ENCODE assay signal across 19 cellular contexts in genomic region chr13:27905650-27906049, GRCh38. TPM values are rescaled to one million over a fixed set of nuclear protein-coding genes. Genes with fewer than 3 reads are reported as not detected.
A peak's percentile ranks its signal among the peaks of the same experiment; 100 is the strongest.
DNase-seq lines count a peak whose midpoint lies in the region; ATAC-seq, FAIRE-seq and TF ChIP-seq lines count a peak whose summit lies in the region.
"Had no signal": no experiment of that assay in that cellular context is flagged by ENCODE, and none has a peak within 500 bp of the region (broad histone marks: within the 10 kb centered on the region; RNA-seq: fewer than 3 reads in every experiment).

No MANE protein-coding gene starts in this region.

- no peak overlapping the region for H3K4me3 Mint-ChIP-seq in activated CD4-positive, alpha-beta T cell treated with anti-CD3 and anti-CD28 coated beads, Interleukin-2, amount 10 ng/mL, durations not matched to agents 7 days and 5 days
- H3K4me3 Mint-ChIP-seq: CD4-positive, CD25-positive, alpha-beta regulatory T cell; CD8-positive, alpha-beta memory T cell had no signal

- no peak for TF ChIP-seq POLR2A in body of pancreas (IDR thresholded peaks at IDR 0.05)

- FAIRE-seq in small intestine (lab: Jason Lieb, UNC) = no peak
- FAIRE-seq: D721Med had no signal

- H3K27me3 ChIP-seq in body of pancreas (no peaks in the 10 kb centered on the region), small intestine (ENCODE audit: control insufficient read depth in 2 of 2, insufficient read depth in 2 of 2, low read length in 2 of 2) (peaks cover 0 to 6% of the 10 kb centered on the region in 2 donors)

- CTCF ChIA-PET in activated CD4-positive, alpha-beta T cell treated with anti-CD3 and anti-CD28 coated beads, Interleukin-2, amount 10 ng/mL, durations not matched to agents 7 days and 5 days (lab: Charles Lee) = no interaction called here

- H3K27ac ChIP-seq in body of pancreas (peak overlapping the region in 3 of 4 donors; percentile 65 to 81 (median 79)), small intestine (ENCODE audit: low read depth in 1 of 2, low read length in 1 of 2) (no peak overlapping the region)

- no peak overlapping the region for H3K27ac Mint-ChIP-seq in activated CD4-positive, alpha-beta T cell treated with anti-CD3 and anti-CD28 coated beads, Interleukin-2, amount 10 ng/mL, durations not matched to agents 7 days and 5 days
- H3K27ac Mint-ChIP-seq: CD4-positive, CD25-positive, alpha-beta regulatory T cell; CD8-positive, alpha-beta memory T cell had no signal

- H3K4me3 ChIP-seq in LNCaP clone FGC (ENCODE audit: low read depth, low read length) = no peak overlapping the region
- H3K4me3 ChIP-seq in body of pancreas = no peak overlapping the region
- H3K4me3 ChIP-seq in small intestine (ENCODE audit: low read depth in 1 of 2, low read length in 2 of 2) = no peak overlapping the region

- POLR2A ChIA-PET in activated CD4-positive, alpha-beta T cell treated with anti-CD3 and anti-CD28 coated beads, Interleukin-2, amount 10 ng/mL, durations not matched to agents 7 days and 5 days (lab: Charles Lee) = no interaction called here

- peaks cover 45% of the 10 kb centered on the region for H3K4me1 ChIP-seq in body of pancreas
- H3K4me1 ChIP-seq in small intestine (ENCODE audit: control insufficient read depth in 2 of 2, insufficient read depth in 1 of 2, low read depth in 1 of 2, low read length in 1 of 2) = peaks cover 0 to 10% of the 10 kb centered on the region in 2 donors
- H3K4me1 ChIP-seq: BE2C had no signal

- intact Hi-C loops in body of pancreas (cut with DNase I) (no loop called here), left colon (cut with DNase I, micrococcal nuclease) (no loop called here)

- ATAC-seq in body of pancreas (peak; percentile 78), left colon (peak; percentile 68), GM18868 (IDR thresholded peaks at IDR 0.05; ENCODE audit: unreplicated experiment) (no peak)
- ATAC-seq: HCT116 had no signal

- H3K36me3 ChIP-seq in body of pancreas (replicated peaks in 1 of 2; ENCODE audit: insufficient read depth in 1 of 2, low read depth in 2 of 2) = no peaks in the 10 kb centered on the region
- H3K36me3 ChIP-seq in small intestine (ENCODE audit: control insufficient read depth in 2 of 2, insufficient read depth in 2 of 2, low read length in 2 of 2) = no peaks in the 10 kb centered on the region
- H3K36me3 ChIP-seq: BE2C had no signal

- DNase-seq in LNCaP clone FGC (ENCODE audit: low read depth) = peak; percentile 22
- peak in 3 of 4 donors; percentile 33 to 58 (median 52) for DNase-seq in body of pancreas
- no peak for DNase-seq in left colon
- DNase-seq in small intestine = peak; percentile 75
- no peak for DNase-seq in activated CD4-positive, alpha-beta T cell treated with anti-CD3 and anti-CD28 coated beads, Interleukin-2, amount 10 ng/mL, durations not matched to agents 7 days and 5 days
- DNase-seq in D341Med (ENCODE audit: low spot score) = no peak
- DNase-seq: BE2C; C1 segment of cervical spinal cord; CD4-positive, CD25-positive, alpha-beta regulatory T cell; CD8-positive, alpha-beta memory T cell; COR-L47; DMS79 treated with DMSO at 0.1 percent for 48 hours; GF-D8; GOT3; H7 had no signal

- peaks cover 45% of the 10 kb centered on the region for H3K27me3 Mint-ChIP-seq in activated CD4-positive, alpha-beta T cell treated with anti-CD3 and anti-CD28 coated beads, Interleukin-2, amount 10 ng/mL, durations not matched to agents 7 days and 5 days

- H3K9me3 Mint-ChIP-seq in activated CD4-positive, alpha-beta T cell treated with anti-CD3 and anti-CD28 coated beads, Interleukin-2, amount 10 ng/mL, durations not matched to agents 7 days and 5 days = no peaks in the 10 kb centered on the region
- H3K9me3 Mint-ChIP-seq: CD8-positive, alpha-beta memory T cell had no signal

- 65 to 73% methylated on average over 2 of the region's 2 CpGs for WGBS in body of pancreas, 2 donors
- 15 to 57% (median 37%) methylated on average over 2 of the region's 2 CpGs for WGBS in small intestine, 3 donors

- no peaks in the 10 kb centered on the region for H3K4me1 Mint-ChIP-seq in activated CD4-positive, alpha-beta T cell treated with anti-CD3 and anti-CD28 coated beads, Interleukin-2, amount 10 ng/mL, durations not matched to agents 7 days and 5 days
- H3K4me1 Mint-ChIP-seq: CD4-positive, CD25-positive, alpha-beta regulatory T cell; CD8-positive, alpha-beta memory T cell had no signal

- no peaks in the 10 kb centered on the region for H3K36me3 Mint-ChIP-seq in activated CD4-positive, alpha-beta T cell treated with anti-CD3 and anti-CD28 coated beads, Interleukin-2, amount 10 ng/mL, durations not matched to agents 7 days and 5 days (ENCODE audit: low read depth)
- H3K36me3 Mint-ChIP-seq: CD4-positive, CD25-positive, alpha-beta regulatory T cell; CD8-positive, alpha-beta memory T cell had no signal

- H3K9me3 ChIP-seq in body of pancreas = no peaks in the 10 kb centered on the region
- no peaks in the 10 kb centered on the region for H3K9me3 ChIP-seq in small intestine (ENCODE audit: control insufficient read depth, low read depth)
- H3K9me3 ChIP-seq: BE2C had no signal

- TF ChIP-seq CTCF in LNCaP clone FGC (IDR thresholded peaks at IDR 0.05; ENCODE audit: control insufficient read depth, extremely low read depth, insufficient read depth) = no peak
- TF ChIP-seq CTCF in body of pancreas (IDR thresholded peaks at IDR 0.05) = no peak

RNA-seq across cellular contexts. Expression of gene PDX1, which starts 14.2 kb away (rescaled TPM):
- 10 to 100 TPM in 1 of 2 donors, 1 to 10 TPM in 1; 6.5 to 25.1 TPM for total RNA-seq in body of pancreas
- total RNA-seq in left colon = under 1 TPM; 0.67 to 0.76 TPM
- 10 to 100 TPM; 18.8 to 47.6 (median 43.8) TPM for polyA plus RNA-seq in small intestine
- not detected for total RNA-seq in activated CD4-positive, alpha-beta T cell treated with anti-CD3 and anti-CD28 coated beads, Interleukin-2, amount 10 ng/mL, durations not matched to agents 7 days and 5 days
- total RNA-seq: A172; CD4-positive, CD25-positive, alpha-beta regulatory T cell; CD8-positive, alpha-beta memory T cell; H7 had no signal
- polyA plus RNA-seq: CD4-positive, CD25-positive, alpha-beta regulatory T cell; CD8-positive, alpha-beta memory T cell had no signal

Comparison
In these comparisons a context has a peak if more than half of its experiments do, and no peak if none do; other contexts are left out.
1. DNase-seq: peak in LNCaP clone FGC (single experiment), body of pancreas (3 of 4) and small intestine (single experiment); none in left colon (0 of 2), activated CD4-positive, alpha-beta T cell treated with anti-CD3 and anti-CD28 coated beads, Interleukin-2, amount 10 ng/mL, durations not matched to agents 7 days and 5 days (single experiment) and D341Med (single experiment).
2. H3K27ac ChIP-seq: peak in body of pancreas (3 of 4); none in small intestine (0 of 2).
3. RNA of gene PDX1, which starts 14.2 kb away (total RNA-seq): 6.5 to 25.1 TPM in body of pancreas; 0.67 to 0.76 TPM in left colon and not detected in activated CD4-positive, alpha-beta T cell treated with anti-CD3 and anti-CD28 coated beads, Interleukin-2, amount 10 ng/mL, durations not matched to agents 7 days and 5 days; every median in the first group is over 4 times any median in the second.